ENCODE assay signal across 8 cellular contexts in the genomic region with DNA sequence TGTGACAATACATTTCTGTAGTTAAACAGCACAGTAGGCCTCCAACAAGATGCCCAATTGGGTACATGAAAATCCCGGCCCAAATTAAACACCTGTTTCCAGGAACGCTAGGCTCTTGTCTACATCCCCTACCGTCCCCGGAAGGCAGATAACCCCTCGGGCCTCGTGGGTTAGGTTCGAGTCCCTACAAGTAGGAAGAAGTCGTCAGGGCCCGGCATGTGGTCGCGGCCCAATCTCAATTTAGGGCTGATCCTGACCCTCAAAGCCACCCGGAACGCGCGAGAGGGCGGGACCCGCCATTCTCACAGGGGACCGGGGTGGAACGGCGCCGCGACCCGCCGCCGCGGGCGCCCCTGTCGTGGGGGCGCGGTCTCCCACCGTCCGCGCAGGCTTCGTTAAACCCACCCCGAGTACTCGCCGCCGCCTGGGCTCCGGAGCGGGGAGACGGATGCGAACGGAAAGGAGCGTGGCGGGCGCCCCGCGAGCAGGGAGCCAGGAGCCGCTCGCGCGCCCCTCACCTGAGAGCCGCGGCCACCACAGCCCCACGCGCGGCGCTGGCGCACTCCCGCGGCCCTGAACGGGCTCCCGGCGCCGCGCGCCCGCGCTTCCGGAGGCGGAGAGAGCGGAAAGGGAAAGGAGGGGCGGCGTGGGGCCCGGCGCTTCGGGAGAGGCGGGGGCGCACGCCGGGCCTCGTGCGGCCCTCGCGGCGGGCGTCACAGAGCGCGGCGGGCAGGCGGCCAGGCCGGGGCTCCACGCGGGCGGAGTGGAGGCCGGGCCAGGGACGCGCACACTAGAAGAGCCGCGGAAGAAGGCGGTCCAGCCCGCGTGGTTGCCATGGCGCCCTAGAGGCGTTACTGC. TPM values are rescaled to one million over a fixed set of nuclear protein-coding genes. Genes with fewer than 3 reads are reported as not detected.
DNase-seq lines count a peak whose midpoint lies in the region; ATAC-seq and TF ChIP-seq lines count a peak whose summit lies in the region.

A gene (minus strand): TSS at position 621 of the 858 bp plus-strand sequence. CDS start 12,804 bp downstream, outside the sequence.

- peak; percentile 73 for DNase-seq in AG09319 (ENCODE audit: extremely low read depth, low read depth)
- peak; percentile 32 for DNase-seq in NCI-H510A (lab: John Stamatoyannopoulos, UW)
- peak; percentile 73 for DNase-seq in activated CD4-positive, alpha-beta T cell treated with anti-CD3 and anti-CD28 coated beads, Interleukin-2, amount 50 U/mL, for 1 hour
- DNase-seq in dedifferentiated amniotic fluid mesenchymal stem cell (ENCODE audit: extremely low spot score), result peak; percentile 91
- DNase-seq in left lung, result peak; percentile 92 to 97
- DNase-seq in stimulated activated CD4-positive, alpha-beta T cell treated with anti-CD3 and anti-CD28 coated beads, Interleukin-2, amount 100 ng/mL, for 24 hours, result peak; percentile 78 to 80

- TF ChIP-seq CTCF in AG09319 (IDR thresholded peaks at IDR 0.05; ENCODE audit: low read depth, low read length), result no peak
- TF ChIP-seq CTCF in left lung (IDR thresholded peaks at IDR 0.05), result no peak

- intact Hi-C loops in left lung (cut with DNase I), result no loop called here

- H3K9me3 ChIP-seq in left lung, result no peaks in the 10 kb centered on the region

- peaks cover 0 to 13% of the 10 kb centered on the region in 2 donors for H3K27me3 ChIP-seq in left lung

- H3K27ac ChIP-seq in left lung, result peak within 1 kb of the TSS; percentile 90 to 97

- H3K4me1 ChIP-seq in left lung, result peaks cover 6 to 35% of the 10 kb centered on the region in 2 donors

- ATAC-seq in GM18868 (IDR thresholded peaks at IDR 0.05; ENCODE audit: unreplicated experiment) (peak; percentile 73), HG03103 (IDR thresholded peaks at IDR 0.05; ENCODE audit: low read depth, unreplicated experiment) (peak; percentile 60), left lung (peak; percentile 91)

- no peaks in the 10 kb centered on the region for H3K36me3 ChIP-seq in left lung

- H3K4me3 ChIP-seq in left lung, result peak within 1 kb of the TSS; percentile 71 to 81

RNA-seq across cellular contexts. Expression of the gene that starts here (rescaled TPM):
- 10 to 100 TPM; 25.7 to 39.0 TPM for total RNA-seq in left lung

Comparison
In these comparisons a context has a peak if more than half of its experiments do, and no peak if none do; other contexts are left out.
1. Peak in every context shown above with its lines: DNase-seq, ATAC-seq, H3K4me3 ChIP-seq and H3K27ac ChIP-seq.
2. DNase-seq: peak in every context shown above with its lines; median percentile 94 in left lung; 91 in dedifferentiated amniotic fluid mesenchymal stem cell; 79 in stimulated activated CD4-positive, alpha-beta T cell treated with anti-CD3 and anti-CD28 coated beads, Interleukin-2, amount 100 ng/mL, for 24 hours; 73 in AG09319; 73 in activated CD4-positive, alpha-beta T cell treated with anti-CD3 and anti-CD28 coated beads, Interleukin-2, amount 50 U/mL, for 1 hour; 32 in NCI-H510A.